In genomic region chr4:168917150-168917779, GRCh38 we compare ENCODE assay signal across 9 cellular contexts.
A peak's percentile ranks its signal among the peaks of the same experiment; 100 is the strongest.
DNase-seq lines count a peak whose midpoint lies in the region; ATAC-seq and TF ChIP-seq lines count a peak whose summit lies in the region.
"Had no signal": no experiment of that assay in that cellular context is flagged by ENCODE, and none has a peak within 500 bp of the region (broad histone marks: within the 10 kb centered on the region; RNA-seq: fewer than 3 reads in every experiment).

No MANE protein-coding gene starts in this region.

- POLR2A ChIA-PET in activated CD8-positive, alpha-beta T cell treated with anti-CD3 and anti-CD28 coated beads for 36 hours (lab: Charles Lee) = no interaction called here
- POLR2A ChIA-PET in activated CD8-positive, alpha-beta T cell treated with anti-CD3 and anti-CD28 coated beads, Interleukin-2, amount 10 ng/mL, durations not matched to agents 7 days and 5 days (lab: Charles Lee) = no interaction called here
- POLR2A ChIA-PET in MCF 10A (lab: Yijun Ruan, JAX) = interaction anchor here (0.7 to 1.3 kb wide), 2 partner anchors 206 to 210 kb away, joined by 3 to 5 read pairs; no protein-coding TSS in a partner anchor

- H3K4me1 ChIP-seq in lower lobe of right lung = no peaks in the 10 kb centered on the region

- intact Hi-C loops in activated CD8-positive, alpha-beta T cell treated with anti-CD3 and anti-CD28 coated beads for 36 hours (cut with micrococcal nuclease) = loop anchor here (10.0 kb wide), 2 partner anchors 332 to 732 kb away; no protein-coding TSS in a partner anchor
- intact Hi-C loops in MCF 10A (cut with micrococcal nuclease) (loop anchor here (1.0 to 2.0 kb wide), 5 partner anchors 84 to 734 kb away; no protein-coding TSS in a partner anchor), lower lobe of right lung (cut with DNase I) (no loop called here)
- intact Hi-C loops in activated T-helper 1 cell treated with anti-CD3 and anti-CD28 coated beads, Interleukin-12 subunit alpha, Interleukin-12 subunit beta, Interleukin-2, Interleukin-4 antibody, amounts not matched to agents 30 ng/mL and 10 ng/mL and 1 ng/mL, durations not matched to agents 14 hours and 24 hours and 36 hours (cut with micrococcal nuclease) = loop anchor here (1.0 to 5.0 kb wide), 5 partner anchors 50 to 734 kb away; no protein-coding TSS in a partner anchor

- H3K9me3 ChIP-seq in lower lobe of right lung = no peaks in the 10 kb centered on the region

- H3K9me3 Mint-ChIP-seq in activated CD8-positive, alpha-beta T cell treated with anti-CD3 and anti-CD28 coated beads for 36 hours = no peaks in the 10 kb centered on the region
- H3K9me3 Mint-ChIP-seq in activated CD8-positive, alpha-beta T cell treated with anti-CD3 and anti-CD28 coated beads, Interleukin-2, amount 10 ng/mL, durations not matched to agents 7 days and 5 days (ENCODE audit: insufficient read depth) = no peaks in the 10 kb centered on the region
- H3K9me3 Mint-ChIP-seq in MCF 10A (ENCODE audit: unreplicated experiment) = no peaks in the 10 kb centered on the region
- no peaks in the 10 kb centered on the region for H3K9me3 Mint-ChIP-seq in activated T-helper 1 cell treated with anti-CD3 and anti-CD28 coated beads, Interleukin-12 subunit alpha, Interleukin-12 subunit beta, Interleukin-2, Interleukin-4 antibody, amounts not matched to agents 30 ng/mL and 10 ng/mL and 1 ng/mL, durations not matched to agents 14 hours and 24 hours and 36 hours
- H3K9me3 Mint-ChIP-seq: activated naive CD8-positive, alpha-beta T cell treated with anti-CD3 and anti-CD28 coated beads, Interleukin-2, amount 10 ng/mL, durations not matched to agents 7 days and 5 days had no signal

- no peak overlapping the region for H3K27ac ChIP-seq in lower lobe of right lung

- no peaks in the 10 kb centered on the region for H3K36me3 Mint-ChIP-seq in activated CD8-positive, alpha-beta T cell treated with anti-CD3 and anti-CD28 coated beads for 36 hours (ENCODE audit: low read depth)
- no peaks in the 10 kb centered on the region for H3K36me3 Mint-ChIP-seq in activated CD8-positive, alpha-beta T cell treated with anti-CD3 and anti-CD28 coated beads, Interleukin-2, amount 10 ng/mL, durations not matched to agents 7 days and 5 days (ENCODE audit: low read depth)
- H3K36me3 Mint-ChIP-seq in MCF 10A (ENCODE audit: insufficient read depth, unreplicated experiment) = peaks cover 90% of the 10 kb centered on the region
- H3K36me3 Mint-ChIP-seq in activated T-helper 1 cell treated with anti-CD3 and anti-CD28 coated beads, Interleukin-12 subunit alpha, Interleukin-12 subunit beta, Interleukin-2, Interleukin-4 antibody, amounts not matched to agents 30 ng/mL and 10 ng/mL and 1 ng/mL, durations not matched to agents 14 hours and 24 hours and 36 hours (ENCODE audit: low read depth) = no peaks in the 10 kb centered on the region
- H3K36me3 Mint-ChIP-seq: activated naive CD8-positive, alpha-beta T cell treated with anti-CD3 and anti-CD28 coated beads, Interleukin-2, amount 10 ng/mL, durations not matched to agents 7 days and 5 days had no signal

- no peak overlapping the region for H3K27ac Mint-ChIP-seq in activated CD8-positive, alpha-beta T cell treated with anti-CD3 and anti-CD28 coated beads for 36 hours
- no peak overlapping the region for H3K27ac Mint-ChIP-seq in activated CD8-positive, alpha-beta T cell treated with anti-CD3 and anti-CD28 coated beads, Interleukin-2, amount 10 ng/mL, durations not matched to agents 7 days and 5 days
- H3K27ac Mint-ChIP-seq in MCF 10A (ENCODE audit: low read depth, unreplicated experiment) = no peak overlapping the region
- no peak overlapping the region for H3K27ac Mint-ChIP-seq in activated T-helper 1 cell treated with anti-CD3 and anti-CD28 coated beads, Interleukin-12 subunit alpha, Interleukin-12 subunit beta, Interleukin-2, Interleukin-4 antibody, amounts not matched to agents 30 ng/mL and 10 ng/mL and 1 ng/mL, durations not matched to agents 14 hours and 24 hours and 36 hours
- H3K27ac Mint-ChIP-seq: activated naive CD8-positive, alpha-beta T cell treated with anti-CD3 and anti-CD28 coated beads, Interleukin-2, amount 10 ng/mL, durations not matched to agents 7 days and 5 days had no signal

- H3K4me3 Mint-ChIP-seq in activated CD8-positive, alpha-beta T cell treated with anti-CD3 and anti-CD28 coated beads for 36 hours = no peak overlapping the region
- H3K4me3 Mint-ChIP-seq in activated CD8-positive, alpha-beta T cell treated with anti-CD3 and anti-CD28 coated beads, Interleukin-2, amount 10 ng/mL, durations not matched to agents 7 days and 5 days = no peak overlapping the region
- H3K4me3 Mint-ChIP-seq in MCF 10A (ENCODE audit: unreplicated experiment) = no peak overlapping the region
- H3K4me3 Mint-ChIP-seq in activated T-helper 1 cell treated with anti-CD3 and anti-CD28 coated beads, Interleukin-12 subunit alpha, Interleukin-12 subunit beta, Interleukin-2, Interleukin-4 antibody, amounts not matched to agents 30 ng/mL and 10 ng/mL and 1 ng/mL, durations not matched to agents 14 hours and 24 hours and 36 hours = no peak overlapping the region
- H3K4me3 Mint-ChIP-seq: activated naive CD8-positive, alpha-beta T cell treated with anti-CD3 and anti-CD28 coated beads, Interleukin-2, amount 10 ng/mL, durations not matched to agents 7 days and 5 days had no signal

- H3K27me3 ChIP-seq in lower lobe of right lung (ENCODE audit: low read depth) = no peaks in the 10 kb centered on the region

- TF ChIP-seq CTCF in activated CD8-positive, alpha-beta T cell treated with anti-CD3 and anti-CD28 coated beads for 36 hours (IDR thresholded peaks at IDR 0.05) = peak; percentile 55
- TF ChIP-seq CTCF in MCF 10A (IDR thresholded peaks at IDR 0.05; ENCODE audit: unreplicated experiment) (peak; percentile 52), lower lobe of right lung (IDR thresholded peaks at IDR 0.05) (peak; percentile 60)

- BruUV-seq in MCF 10A (replicated peaks; lab: Mats Ljungman, UMichigan) = no TSS peak

- no peak overlapping the region for H3K4me3 ChIP-seq in lower lobe of right lung

- DNase-seq in activated CD8-positive, alpha-beta T cell treated with anti-CD3 and anti-CD28 coated beads for 36 hours = no peak
- DNase-seq in activated CD8-positive, alpha-beta T cell treated with anti-CD3 and anti-CD28 coated beads, Interleukin-2, amount 10 ng/mL, durations not matched to agents 7 days and 5 days = no peak
- DNase-seq in NCI-H1417 (lab: John Stamatoyannopoulos, UW) (peak; percentile 20 to 75 (median 37)), MCF 10A (ENCODE audit: unreplicated experiment) (peak; percentile 64), lower lobe of right lung (no peak), KG1 (lab: John Stamatoyannopoulos, UW) (no peak)
- DNase-seq in activated T-helper 1 cell treated with anti-CD3 and anti-CD28 coated beads, Interleukin-12 subunit alpha, Interleukin-12 subunit beta, Interleukin-2, Interleukin-4 antibody, amounts not matched to agents 30 ng/mL and 10 ng/mL and 1 ng/mL, durations not matched to agents 14 hours and 24 hours and 36 hours (ENCODE audit: low spot score) = no peak
- DNase-seq: activated naive CD8-positive, alpha-beta T cell treated with anti-CD3 and anti-CD28 coated beads, Interleukin-2, amount 10 ng/mL, durations not matched to agents 7 days and 5 days had no signal

- H3K27me3 Mint-ChIP-seq in activated CD8-positive, alpha-beta T cell treated with anti-CD3 and anti-CD28 coated beads for 36 hours = no peaks in the 10 kb centered on the region
- peaks cover 1% of the 10 kb centered on the region for H3K27me3 Mint-ChIP-seq in activated CD8-positive, alpha-beta T cell treated with anti-CD3 and anti-CD28 coated beads, Interleukin-2, amount 10 ng/mL, durations not matched to agents 7 days and 5 days (ENCODE audit: low read depth)
- no peaks in the 10 kb centered on the region for H3K27me3 Mint-ChIP-seq in MCF 10A (ENCODE audit: insufficient read depth, unreplicated experiment)
- H3K27me3 Mint-ChIP-seq in activated T-helper 1 cell treated with anti-CD3 and anti-CD28 coated beads, Interleukin-12 subunit alpha, Interleukin-12 subunit beta, Interleukin-2, Interleukin-4 antibody, amounts not matched to agents 30 ng/mL and 10 ng/mL and 1 ng/mL, durations not matched to agents 14 hours and 24 hours and 36 hours (ENCODE audit: insufficient read depth) = peaks cover 2% of the 10 kb centered on the region
- H3K27me3 Mint-ChIP-seq: activated naive CD8-positive, alpha-beta T cell treated with anti-CD3 and anti-CD28 coated beads, Interleukin-2, amount 10 ng/mL, durations not matched to agents 7 days and 5 days had no signal

- CTCF ChIA-PET in activated CD8-positive, alpha-beta T cell treated with anti-CD3 and anti-CD28 coated beads for 36 hours (lab: Charles Lee) = interaction anchor here (0.6 kb wide), 1 partner anchor 17 kb away, joined by 3 read pairs; no protein-coding TSS in a partner anchor
- CTCF ChIA-PET in activated CD8-positive, alpha-beta T cell treated with anti-CD3 and anti-CD28 coated beads, Interleukin-2, amount 10 ng/mL, durations not matched to agents 7 days and 5 days (lab: Charles Lee) = interaction anchor here (0.9 to 1.0 kb wide), 2 partner anchors 331 to 402 kb away, joined by 3 read pairs; no protein-coding TSS in a partner anchor
- CTCF ChIA-PET in MCF 10A (lab: Yijun Ruan, JAX) = interaction anchor here (0.6 to 15.0 kb wide), 13 partner anchors 12 to 572 kb away, joined by 3 to 173 read pairs (median 3); no protein-coding TSS in a partner anchor

- H3K36me3 ChIP-seq in lower lobe of right lung = peaks cover 51% of the 10 kb centered on the region

- H3K4me1 Mint-ChIP-seq in activated CD8-positive, alpha-beta T cell treated with anti-CD3 and anti-CD28 coated beads for 36 hours (ENCODE audit: low read depth) = no peaks in the 10 kb centered on the region
- H3K4me1 Mint-ChIP-seq in activated CD8-positive, alpha-beta T cell treated with anti-CD3 and anti-CD28 coated beads, Interleukin-2, amount 10 ng/mL, durations not matched to agents 7 days and 5 days (ENCODE audit: low read depth) = no peaks in the 10 kb centered on the region
- peaks cover 5% of the 10 kb centered on the region for H3K4me1 Mint-ChIP-seq in MCF 10A (ENCODE audit: insufficient read depth, unreplicated experiment)
- H3K4me1 Mint-ChIP-seq in activated T-helper 1 cell treated with anti-CD3 and anti-CD28 coated beads, Interleukin-12 subunit alpha, Interleukin-12 subunit beta, Interleukin-2, Interleukin-4 antibody, amounts not matched to agents 30 ng/mL and 10 ng/mL and 1 ng/mL, durations not matched to agents 14 hours and 24 hours and 36 hours (ENCODE audit: low read depth) = no peaks in the 10 kb centered on the region
- H3K4me1 Mint-ChIP-seq: activated naive CD8-positive, alpha-beta T cell treated with anti-CD3 and anti-CD28 coated beads, Interleukin-2, amount 10 ng/mL, durations not matched to agents 7 days and 5 days had no signal

- ATAC-seq in activated CD8-positive, alpha-beta T cell treated with anti-CD3 and anti-CD28 coated beads for 36 hours = no peak
- ATAC-seq in activated CD8-positive, alpha-beta T cell treated with anti-CD3 and anti-CD28 coated beads, Interleukin-2, amount 10 ng/mL, durations not matched to agents 7 days and 5 days = no peak
- ATAC-seq in lower lobe of right lung (no peak), GM19023 (IDR thresholded peaks at IDR 0.05; ENCODE audit: unreplicated experiment) (no peak)

Comparison
In these comparisons a context has a peak if more than half of its experiments do, and no peak if none do; other contexts are left out.
1. DNase-seq: peak in NCI-H1417 (3 of 3) and MCF 10A (single experiment); none in activated CD8-positive, alpha-beta T cell treated with anti-CD3 and anti-CD28 coated beads for 36 hours (single experiment), activated CD8-positive, alpha-beta T cell treated with anti-CD3 and anti-CD28 coated beads, Interleukin-2, amount 10 ng/mL, durations not matched to agents 7 days and 5 days (single experiment), lower lobe of right lung (single experiment), KG1 (single experiment) and activated T-helper 1 cell treated with anti-CD3 and anti-CD28 coated beads, Interleukin-12 subunit alpha, Interleukin-12 subunit beta, Interleukin-2, Interleukin-4 antibody, amounts not matched to agents 30 ng/mL and 10 ng/mL and 1 ng/mL, durations not matched to agents 14 hours and 24 hours and 36 hours (single experiment).
2. Peak in every context shown above with its lines, with median percentiles within 50 percentile points of each other: CTCF ChIP-seq.